ENCODE assay signal across 8 cellular contexts in genomic region chr10:102009801-102010425, GRCh38. TPM values are rescaled to one million over a fixed set of nuclear protein-coding genes. Genes with fewer than 3 reads are reported as not detected.
DNase-seq lines count a peak whose midpoint lies in the region; ATAC-seq and TF ChIP-seq lines count a peak whose summit lies in the region.

No MANE protein-coding gene starts in this region.

- H3K27me3 ChIP-seq in heart left ventricle (no peaks in the 10 kb centered on the region), prostate gland (replicated peaks; ENCODE audit: insufficient read depth) (no peaks in the 10 kb centered on the region)

- no peak overlapping the region for H3K4me2 ChIP-seq in OCI-LY7 (ENCODE audit: low read length)

- H3K9me3 ChIP-seq in OCI-LY7 (ENCODE audit: low read length) (no peaks in the 10 kb centered on the region), heart left ventricle (no peaks in the 10 kb centered on the region), prostate gland (no peaks in the 10 kb centered on the region)

- H2AFZ ChIP-seq in OCI-LY7 (ENCODE audit: low read length), result no peak overlapping the region

- ATAC-seq in activated naive CD4-positive, alpha-beta T cell treated with anti-CD3 and anti-CD28 coated beads, Interleukin-2, amount 50 U/mL, for 72 hours, result peak; percentile 76 to 80
- ATAC-seq in heart left ventricle (peak; percentile 83 to 97 (median 96)), GM19023 (IDR thresholded peaks at IDR 0.05; ENCODE audit: unreplicated experiment) (no peak)

- no peak overlapping the region for H3K27ac ChIP-seq in OCI-LY7 (ENCODE audit: low read depth, low read length, poor library complexity, severe bottlenecking)
- H3K27ac ChIP-seq in heart left ventricle, result no peak overlapping the region
- no peak overlapping the region for H3K27ac ChIP-seq in prostate gland

- no peaks in the 10 kb centered on the region for H3K9me2 ChIP-seq in OCI-LY7 (ENCODE audit: insufficient read depth, low read length)

- no peak overlapping the region for H3K27ac Mint-ChIP-seq in activated naive CD4-positive, alpha-beta T cell treated with anti-CD3 and anti-CD28 coated beads, Interleukin-2, amount 50 U/mL, for 72 hours

- no peaks in the 10 kb centered on the region for H3K36me3 Mint-ChIP-seq in activated naive CD4-positive, alpha-beta T cell treated with anti-CD3 and anti-CD28 coated beads, Interleukin-2, amount 50 U/mL, for 72 hours

- DNase-seq in A172 (ENCODE audit: low spot score) (peak; percentile 89), GF-D8 (lab: John Stamatoyannopoulos, UW) (peak; percentile 59), HuH-7 (ENCODE audit: low spot score) (peak; percentile 68), OCI-LY7 (ENCODE audit: low spot score) (peak; percentile 80), heart left ventricle (peak in 4 of 5 donors; percentile 33 to 53 (median 44)), prostate gland (ENCODE audit: low spot score) (peak; percentile 68)
- DNase-seq in activated naive CD4-positive, alpha-beta T cell treated with anti-CD3 and anti-CD28 coated beads, Interleukin-2, amount 50 U/mL, for 72 hours (ENCODE audit: low spot score in 2 of 2), result peak in 1 of 2 donors; percentile 14

- no TSS peak for BruUV-seq in OCI-LY7 (replicated peaks; lab: Mats Ljungman, UMichigan)

- intact Hi-C loops in OCI-LY7 (cut with micrococcal nuclease; ENCODE audit: unreplicated experiment) (loop anchor here (1.0 kb wide), 2 partner anchors 121 to 170 kb away; no protein-coding TSS in a partner anchor), heart left ventricle (cut with DNase I) (loop anchor here (1.0 to 5.0 kb wide), 7 partner anchors 118 to 173 kb away; partner anchors contain the start of gene KCNIP2 (in 1 of the 10)), prostate gland (cut with DNase I) (loop anchor here (5.0 kb wide), 2 partner anchors 118 to 168 kb away; partner anchors contain the start of gene KCNIP2)

- CTCF ChIA-PET in OCI-LY7 (lab: Charles Lee; ENCODE audit: unreplicated experiment), result interaction anchor here (0.6 to 2.0 kb wide), 5 partner anchors 8 to 172 kb away, joined by 3 to 8 read pairs (median 5); no protein-coding TSS in a partner anchor

- H4K20me1 ChIP-seq in OCI-LY7 (ENCODE audit: insufficient read depth, low read length), result no peaks in the 10 kb centered on the region

- H3K79me2 ChIP-seq in OCI-LY7 (ENCODE audit: insufficient read depth, low read depth, low read length), result no peaks in the 10 kb centered on the region

- H3K4me1 ChIP-seq in OCI-LY7 (ENCODE audit: insufficient read depth, low read length, poor library complexity, severe bottlenecking) (no peaks in the 10 kb centered on the region), heart left ventricle (peaks cover 0 to 12% (median 1%) of the 10 kb centered on the region in 12 donors), prostate gland (replicated peaks) (no peaks in the 10 kb centered on the region)

- H3K4me3 ChIP-seq in OCI-LY7 (ENCODE audit: low read depth, low read length, poor library complexity, severe bottlenecking) (no peak overlapping the region), heart left ventricle (no peak overlapping the region), prostate gland (no peak overlapping the region)

- no peaks in the 10 kb centered on the region for H3K9me3 Mint-ChIP-seq in activated naive CD4-positive, alpha-beta T cell treated with anti-CD3 and anti-CD28 coated beads, Interleukin-2, amount 50 U/mL, for 72 hours

- TF ChIP-seq POLR2A in heart left ventricle (IDR thresholded peaks at IDR 0.05) (no peak), prostate gland (IDR thresholded peaks at IDR 0.05) (no peak)

- H3K36me3 ChIP-seq in OCI-LY7 (ENCODE audit: insufficient read depth, low read length) (peaks cover 24% of the 10 kb centered on the region; the same call in 1 of the 2 replicates), heart left ventricle (peaks cover 0 to 82% (median 74%) of the 10 kb centered on the region in 9 donors), prostate gland (no peaks in the 10 kb centered on the region)

- POLR2A ChIA-PET in OCI-LY7 (lab: Charles Lee), result interaction anchor here (0.5 to 1.1 kb wide), 5 partner anchors 11 to 354 kb away, joined by 3 to 8 read pairs (median 3); partner anchors contain the start of gene OGA

- WGBS in heart left ventricle, 4 donors, result 97 to 100% (median 98%) methylated on average over 1 of the region's 1 CpG
- WGBS in prostate gland, result 85% methylated on average over 1 of the region's 1 CpG

- peak; percentile 99 for TF ChIP-seq CTCF in OCI-LY7 (conservative IDR thresholded peaks at IDR 0.05; ENCODE audit: low read length)
- peak; percentile 73 to 93 (median 90) for TF ChIP-seq CTCF in heart left ventricle (IDR thresholded peaks at IDR 0.05)
- peak; percentile 66 to 92 (median 81) for TF ChIP-seq CTCF in prostate gland (IDR thresholded peaks at IDR 0.05)

RNA-seq across cellular contexts. Expression of gene ARMH3, which starts 46.1 kb away (rescaled TPM):
- 6.0 and 17.7 TPM in 2 replicates for total RNA-seq in A172 (2014; rRNA removed; shearing (Covaris generic))
- total RNA-seq in OCI-LY7 (2014; rRNA removed; shearing (Covaris generic)), result 5.7 and 7.9 TPM in 2 replicates
- total RNA-seq in OCI-LY7 (2022) (19.3 and 24.3 TPM in 2 replicates), heart left ventricle (10 to 100 TPM; 28.5 to 84.2 (median 45.4) TPM), prostate gland (10 to 100 TPM; 15.1 to 20.5 TPM)
- total RNA-seq in activated naive CD4-positive, alpha-beta T cell treated with anti-CD3 and anti-CD28 coated beads, Interleukin-2, amount 50 U/mL, for 72 hours, result 10 to 100 TPM; 20.3 to 24.8 TPM
- polyA plus RNA-seq in heart left ventricle, result 10 to 100 TPM; 33.4 to 43.9 TPM

RNA-seq across cellular contexts. Expression of gene HPS6, which starts 55.2 kb away (rescaled TPM):
- total RNA-seq in A172 (2014; rRNA removed; shearing (Covaris generic)), result 39.7 and 49.6 TPM in 2 replicates
- 23.8 and 28.2 TPM in 2 replicates for total RNA-seq in OCI-LY7 (2014; rRNA removed; shearing (Covaris generic))
- total RNA-seq in OCI-LY7 (2022), result 19.2 and 21.7 TPM in 2 replicates
- 10 to 100 TPM in 1 of 2 donors, 1 to 10 TPM in 1; 6.2 to 20.2 TPM for total RNA-seq in activated naive CD4-positive, alpha-beta T cell treated with anti-CD3 and anti-CD28 coated beads, Interleukin-2, amount 50 U/mL, for 72 hours
- 10 to 100 TPM in 6 of 9 donors, 1 to 10 TPM in 3; 7.8 to 23.1 (median 12.4) TPM for total RNA-seq in heart left ventricle
- polyA plus RNA-seq in heart left ventricle, result 10 to 100 TPM in 1 of 2 donors, 1 to 10 TPM in 1; 7.6 to 12.9 TPM
- 10 to 100 TPM; 26.1 to 35.9 TPM for total RNA-seq in prostate gland
